ENCODE assay signal across 26 cellular contexts in the genomic region with DNA sequence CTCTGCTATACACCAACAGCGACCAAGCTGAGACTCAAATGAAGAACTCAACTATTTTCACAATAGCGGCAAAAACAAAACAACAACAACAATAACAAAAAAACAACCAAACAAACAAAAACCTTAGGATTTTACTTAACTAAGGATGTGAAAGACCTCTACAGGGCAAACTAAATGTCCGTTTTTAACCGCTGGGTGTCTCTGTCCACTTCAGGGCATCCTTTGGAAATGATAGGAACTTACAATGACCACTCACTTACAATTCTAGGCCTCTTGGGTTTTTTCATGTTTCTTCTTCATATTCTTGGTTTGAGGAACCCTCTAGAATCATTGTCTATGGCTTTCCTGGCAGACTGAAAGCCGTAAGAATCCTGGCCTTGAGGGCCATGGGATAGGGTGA.
"Had no signal": no experiment of that assay in that cellular context is flagged by ENCODE, and none has a peak within 500 bp of the region (broad histone marks: within the 10 kb centered on the region; RNA-seq: fewer than 3 reads in every experiment).

No MANE protein-coding gene starts in this region.

- DNase-seq: activated CD4-positive, alpha-beta T cell treated with anti-CD3 and anti-CD28 coated beads for 4 hours; activated CD8-positive, alpha-beta memory T cell treated with anti-CD3 and anti-CD28 coated beads, Interleukin-2, amount 50 U/mL, for 4 hours; activated CD8-positive, alpha-beta T cell treated with anti-CD3 and anti-CD28 coated beads for 36 hours; activated gamma-delta T cell treated with Interleukin-2 at 50 U/mL for 16 hours; activated naive CD4-positive, alpha-beta T cell treated with anti-CD3 and anti-CD28 coated beads, Interleukin-2, amount 10 ng/mL, durations not matched to agents 7 days and 5 days; activated naive CD8-positive, alpha-beta T cell treated with anti-CD3 and anti-CD28 coated beads for 36 hours; activated T-cell treated with anti-CD3 and anti-CD28 coated beads, Interleukin-2, amount 50 U/mL, for 72 hours; caudate nucleus; colonic mucosa; Karpas-422; MG63; MV-4-11; NCI-H1092 treated with DMSO at 0.1 percent for 48 hours; NCI-H1417 treated with DMSO at 0.1 percent for 48 hours; NCI-H187; NCI-H2081; NCI-H446; NCI-H524 treated with DMSO at 0.1 percent for 48 hours; NCI-H748 treated with DMSO at 0.1 percent for 48 hours; NK-92 treated with Interleukin-12 subunit alpha and Interleukin-12 subunit beta, amount 100 ng/mL, for 24 hours; SIG-M5; T-cell; T-helper 2 cell; T1000; WERI-Rb-1 had no signal

- H3K27ac ChIP-seq: colonic mucosa, SK-N-MC, WERI-Rb-1 had no signal

- H3K27me3 ChIP-seq: colonic mucosa, MG63 had no signal

- H3K4me3 ChIP-seq: colonic mucosa, MG63, SK-N-MC had no signal

- H3K36me3 ChIP-seq: colonic mucosa, MG63, WERI-Rb-1 had no signal
